25 cellular contexts compared by ENCODE assay signal in the genomic region with DNA sequence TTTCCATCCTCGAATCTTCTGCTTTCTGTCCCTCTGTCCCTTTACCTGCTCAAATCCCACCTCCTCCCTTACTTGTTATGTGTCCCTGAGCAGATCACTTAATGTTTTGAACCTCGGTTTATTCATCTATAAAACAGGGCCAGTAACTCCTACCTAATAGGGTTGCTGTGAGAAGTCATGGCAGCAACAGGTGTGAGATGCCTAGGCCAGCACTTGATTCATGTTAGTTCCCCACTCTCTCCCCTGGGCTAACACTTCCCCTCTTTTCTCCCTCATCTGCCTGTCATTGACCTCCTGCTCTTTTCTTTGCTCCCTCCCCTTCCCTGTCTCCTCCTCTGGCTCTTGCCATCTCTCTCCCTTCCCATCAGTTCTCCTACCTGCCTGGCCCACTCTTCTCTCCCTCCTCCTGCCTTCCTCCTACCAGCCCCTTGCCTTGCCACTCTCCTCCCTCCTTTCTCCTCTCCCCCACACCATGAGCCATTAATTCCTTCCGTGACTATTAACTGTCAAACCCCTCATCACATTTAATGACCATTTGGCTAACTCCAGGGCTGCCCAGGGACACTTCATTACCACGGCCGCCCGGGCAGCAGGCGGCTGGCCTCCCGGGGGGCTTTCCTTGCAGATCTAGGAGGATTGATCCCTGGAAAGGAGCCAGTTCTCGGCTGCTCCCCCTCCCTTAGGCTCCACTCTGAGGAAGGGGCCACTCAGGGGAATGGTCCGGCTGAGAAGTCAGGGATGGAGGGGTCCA.
DNase-seq lines count a peak whose midpoint lies in the region; ATAC-seq and TF ChIP-seq lines count a peak whose summit lies in the region.
"Had no signal": no experiment of that assay in that cellular context is flagged by ENCODE, and none has a peak within 500 bp of the region (broad histone marks: within the 10 kb centered on the region; RNA-seq: fewer than 3 reads in every experiment).

No MANE protein-coding gene starts in this region.

- H3K27me3 ChIP-seq in H9 (ENCODE audit: insufficient read depth, low read length): no peaks in the 10 kb centered on the region
- no peaks in the 10 kb centered on the region for H3K27me3 ChIP-seq in osteoblast (ENCODE audit: insufficient read depth, low read length)
- H3K27me3 ChIP-seq in esophagus squamous epithelium: no peaks in the 10 kb centered on the region
- H3K27me3 ChIP-seq: SJSA1 had no signal

- H2AFZ ChIP-seq in H9 (ENCODE audit: low read length) (no peak overlapping the region), osteoblast (ENCODE audit: low read length) (no peak overlapping the region)
- H2AFZ ChIP-seq: PC-9 had no signal

- H3K4me1 Mint-ChIP-seq in H9: peaks cover 5 to 10% of the 10 kb centered on the region in 2 experiments
- peaks cover 8% of the 10 kb centered on the region for H3K4me1 Mint-ChIP-seq in WTC11
- H3K4me1 Mint-ChIP-seq: B cell had no signal

- no peak overlapping the region for H3K27ac ChIP-seq in H9 (ENCODE audit: insufficient read length, low read depth, low read length)
- no peak overlapping the region for H3K27ac ChIP-seq in osteoblast (ENCODE audit: low read depth, low read length)
- no peak overlapping the region for H3K27ac ChIP-seq in esophagus squamous epithelium
- H3K27ac ChIP-seq: A549, C4-2B, PC-9, SJSA1 had no signal

- H3K4me3 ChIP-seq in osteoblast (ENCODE audit: insufficient read depth, low read length) (no peak overlapping the region), esophagus squamous epithelium (no peak overlapping the region)
- H3K4me3 ChIP-seq: A549, GM12878, PC-9, SJSA1 had no signal

- no peak overlapping the region for H2BK12ac ChIP-seq in H9 (ENCODE audit: insufficient read length, low read depth, low read length)

- no peak overlapping the region for H3T11ph ChIP-seq in H9 (ENCODE audit: low read length)

- H3K9ac ChIP-seq in H9 (ENCODE audit: extremely low read depth, insufficient read length, low read length): no peak overlapping the region

- H3K27ac Mint-ChIP-seq in H9: peak overlapping the region in 2 of 3 experiments; percentile 44 to 95; a peak in 4 of 7 replicates
- 0 out of 2 replicates have a peak overlapping the region, but pooled peaks have one; percentile 26 for H3K27ac Mint-ChIP-seq in WTC11
- H3K27ac Mint-ChIP-seq: B cell; CD8-positive, alpha-beta T cell had no signal

- H4K91ac ChIP-seq in H9 (ENCODE audit: insufficient read length, low read depth, low read length): no peak overlapping the region

- no peak overlapping the region for H2BK120ac ChIP-seq in H9 (ENCODE audit: low read depth, low read length, poor library complexity, severe bottlenecking)

- intact Hi-C loops in esophagus squamous epithelium (cut with DNase I): loop anchor here (5.0 kb wide), 1 partner anchor 98 kb away; the partner anchor contains the start of gene KIRREL1

- H3K27me3 Mint-ChIP-seq in H9 (ENCODE audit: low read depth) (no peaks in the 10 kb centered on the region), WTC11 (ENCODE audit: low read depth) (no peaks in the 10 kb centered on the region)

- H3K4me2 ChIP-seq in H9 (ENCODE audit: insufficient read depth, insufficient read length, low read length) (no peak overlapping the region), osteoblast (ENCODE audit: insufficient read depth, low read length) (no peak overlapping the region)
- H3K4me2 ChIP-seq: A549, PC-9 had no signal

- CTCF ChIA-PET in WTC11 (lab: Charles Lee): no interaction called here

- H3K23me2 ChIP-seq in H9 (ENCODE audit: insufficient read length, low read depth, low read length, poor library complexity, severe bottlenecking): no peaks in the 10 kb centered on the region

- H3K79me2 ChIP-seq in H9 (ENCODE audit: insufficient read depth, low read length) (no peaks in the 10 kb centered on the region), osteoblast (ENCODE audit: insufficient read depth, low read length) (no peaks in the 10 kb centered on the region)

- H2AK5ac ChIP-seq in H9 (ENCODE audit: insufficient read length, low read length): no peak overlapping the region

- no CpG with 5 or more reads among the region's 10 CpGs for WGBS in H9 (ENCODE audit: extremely low coverage, insufficient read length, low lambda C conversion rate)
- 72% methylated on average over 3 of the region's 10 CpGs for WGBS in esophagus squamous epithelium, 2 donors

- no peak overlapping the region for H3K18ac ChIP-seq in H9 (ENCODE audit: insufficient read length, low read depth, low read length)

- H3K4me3 Mint-ChIP-seq in H9 (no peak overlapping the region), WTC11 (no peak overlapping the region)
- H3K4me3 Mint-ChIP-seq: B cell; CD8-positive, alpha-beta T cell had no signal

- H3K36me3 ChIP-seq in osteoblast (ENCODE audit: insufficient read depth, low read length) (peaks cover 91% of the 10 kb centered on the region), esophagus squamous epithelium (peaks cover 5 to 91% (median 5%) of the 10 kb centered on the region in 3 donors)

- H3K9me3 Mint-ChIP-seq in H9 (no peaks in the 10 kb centered on the region), WTC11 (no peaks in the 10 kb centered on the region)
- H3K9me3 Mint-ChIP-seq: CD8-positive, alpha-beta T cell had no signal

- no peak overlapping the region for H4K5ac ChIP-seq in H9 (ENCODE audit: insufficient read length, low read depth, low read length)

- peaks cover 47 to 89% (median 77%) of the 10 kb centered on the region in 3 experiments for H3K36me3 Mint-ChIP-seq in H9 (ENCODE audit: insufficient read depth in 1 of 3, low read depth in 3 of 3)
- H3K36me3 Mint-ChIP-seq in WTC11: peaks cover 62% of the 10 kb centered on the region
- H3K36me3 Mint-ChIP-seq: CD8-positive, alpha-beta T cell had no signal

- no peak overlapping the region for H4K8ac ChIP-seq in H9 (replicated peaks; ENCODE audit: insufficient read length, low read depth, low read length)

- no peak for TF ChIP-seq CTCF in H9 (conservative IDR thresholded peaks at IDR 0.05)
- TF ChIP-seq CTCF in WTC11 (IDR thresholded peaks at IDR 0.05): no peak
- TF ChIP-seq CTCF in osteoblast (IDR thresholded peaks at IDR 0.05; ENCODE audit: extremely low read depth, low read depth, low read length): no peak
- no peak for TF ChIP-seq CTCF in esophagus squamous epithelium (IDR thresholded peaks at IDR 0.05)

- H3K4me1 ChIP-seq in H9 (ENCODE audit: insufficient read depth, low read length) (no peaks in the 10 kb centered on the region), osteoblast (ENCODE audit: insufficient read depth, low read length) (no peaks in the 10 kb centered on the region), esophagus squamous epithelium (no peaks in the 10 kb centered on the region)
- H3K4me1 ChIP-seq: A549, Caco-2, SJSA1 had no signal

- H3K56ac ChIP-seq in H9 (ENCODE audit: insufficient read length, low read depth, low read length): no peak overlapping the region

- no peak overlapping the region for H2BK20ac ChIP-seq in H9 (ENCODE audit: low read depth, low read length, poor library complexity, severe bottlenecking)

- H3K9me3 ChIP-seq in H9 (ENCODE audit: control insufficient read depth, low read depth, low read length) (no peaks in the 10 kb centered on the region), osteoblast (ENCODE audit: low read depth, low read length) (no peaks in the 10 kb centered on the region), esophagus squamous epithelium (no peaks in the 10 kb centered on the region)
- H3K9me3 ChIP-seq: A549, Caco-2, SJSA1 had no signal

- H2BK15ac ChIP-seq in H9 (ENCODE audit: low read depth, low read length): no peak overlapping the region

- no peak for ATAC-seq in WTC11
- ATAC-seq: A549; CD8-positive, alpha-beta T cell; GM12878; HCT116 had no signal

- H2BK5ac ChIP-seq in H9 (ENCODE audit: insufficient read length, low read length): no peak overlapping the region

- no peak overlapping the region for H3K23ac ChIP-seq in H9 (ENCODE audit: insufficient read length, low read depth, low read length)

- H3K79me1 ChIP-seq in H9 (ENCODE audit: insufficient read depth, low read depth, low read length, poor library complexity, severe bottlenecking): no peaks in the 10 kb centered on the region

- TF ChIP-seq POLR2A in esophagus squamous epithelium (IDR thresholded peaks at IDR 0.05): no peak

- no peaks in the 10 kb centered on the region for H4K20me1 ChIP-seq in H9 (ENCODE audit: control insufficient read depth, insufficient read depth, insufficient read length)
- H4K20me1 ChIP-seq in osteoblast (ENCODE audit: insufficient read depth, low read length): peaks cover 23% of the 10 kb centered on the region

- H3K14ac ChIP-seq in H9 (ENCODE audit: insufficient read depth, low read length): no peak overlapping the region

- no peak overlapping the region for H3K4ac ChIP-seq in H9 (ENCODE audit: low read depth, low read length)

- POLR2A ChIA-PET in WTC11 (lab: Charles Lee): no interaction called here

- DNase-seq in H9 (no peak), WTC11 (ENCODE audit: low spot score) (no peak), left kidney (ENCODE audit: low read depth, low spot score) (peak; percentile 95), osteoblast (ENCODE audit: insufficient read length, low spot score, missing footprints) (peak; percentile 36), cerebellar nuclear complex (lab: John Stamatoyannopoulos, UW) (no peak), esophagus squamous epithelium (lab: John Stamatoyannopoulos, UW) (no peak), SKM-1 (lab: John Stamatoyannopoulos, UW; ENCODE audit: unreplicated experiment) (no peak)
- DNase-seq: Caco-2; CD8-positive, alpha-beta T cell; EL; GDM1; Kasumi-1; NCI-H1105 treated with DMSO at 0.1 percent for 48 hours; NCI-H146; NCI-H1930; NCI-H2107; NCI-H526 treated with DMSO at 0.1 percent for 48 hours; PC-9; Right ventricle myocardium superior had no signal

TF ChIP-seq in WTC11, 78 proteins besides CTCF, POLR2A, EP300 and RAD21 (continues in another document):
- TF ChIP-seq IRF2 (CRISPR knock-in tag; IDR thresholded peaks at IDR 0.05; ENCODE audit: borderline replicate concordance, low read depth) (no peak), ZNF263 (CRISPR knock-in tag; IDR thresholded peaks at IDR 0.05; ENCODE audit: low read depth) (no peak), HMGXB4 (CRISPR knock-in tag; IDR thresholded peaks at IDR 0.05) (no peak), GABPB1 (CRISPR knock-in tag; IDR thresholded peaks at IDR 0.05) (no peak), GRHL2 (CRISPR knock-in tag; IDR thresholded peaks at IDR 0.05; ENCODE audit: insufficient replicate concordance, severe bottlenecking) (no peak)

Comparison
In these comparisons a context has a peak if more than half of its experiments do, and no peak if none do; other contexts are left out.
1. DNase-seq: peak in left kidney (single experiment) and osteoblast (single experiment); none in H9 (single experiment), WTC11 (single experiment), cerebellar nuclear complex (0 of 2), esophagus squamous epithelium (single experiment) and SKM-1 (single experiment).